In genomic region chr19:48899386-48899749, GRCh38 we compare ENCODE assay signal across 7 cellular contexts. TPM values are rescaled to one million over a fixed set of nuclear protein-coding genes. Genes with fewer than 3 reads are reported as not detected.
DNase-seq lines count a peak whose midpoint lies in the region; TF ChIP-seq lines count a peak whose summit lies in the region.
"Not testable (repeated sequence)": the region's sequence is repeated elsewhere in the genome, so short reads cannot be mapped to it uniquely, and the experiment has no call there.
"Had no signal": no experiment of that assay in that cellular context is flagged by ENCODE, and none has a peak within 500 bp of the region (broad histone marks: within the 10 kb centered on the region; RNA-seq: fewer than 3 reads in every experiment).

No MANE protein-coding gene starts in this region.

- peaks cover 19% of the 10 kb centered on the region for H3K36me3 Mint-ChIP-seq in activated CD4-positive, alpha-beta memory T cell treated with anti-CD3 and anti-CD28 coated beads for 36 hours
- H3K36me3 Mint-ChIP-seq in immature natural killer cell = not testable (repeated sequence)

- H3K9ac ChIP-seq in HUES6 (ENCODE audit: low read length); colonic mucosa (ENCODE audit: low read depth in 2 of 2, low read length in 2 of 2): not testable (repeated sequence)

- H3K27ac Mint-ChIP-seq in activated CD4-positive, alpha-beta memory T cell treated with anti-CD3 and anti-CD28 coated beads for 36 hours = peak overlapping the region; percentile 97
- H3K27ac Mint-ChIP-seq in immature natural killer cell = peak overlapping the region in 5 of 6 donors; percentile 62 to 99 (median 96)

- H3K4me3 ChIP-seq in HUES6 (ENCODE audit: low read depth, low read length) = peak overlapping the region; percentile 81
- peak overlapping the region; percentile 85 for H3K4me3 ChIP-seq in colonic mucosa
- H3K4me3 ChIP-seq in prostate gland = peak overlapping the region in 1 of 2 donors; percentile 85

- CTCF ChIA-PET in activated CD4-positive, alpha-beta memory T cell treated with anti-CD3 and anti-CD28 coated beads for 36 hours (lab: Charles Lee) = interaction anchor here (0.6 to 3.1 kb wide), 4 partner anchors 24 to 111 kb away, joined by 4 to 14 read pairs (median 6); partner anchors contain the start of genes BAX, GYS1 and RUVBL2

- H3K4me3 Mint-ChIP-seq in activated CD4-positive, alpha-beta memory T cell treated with anti-CD3 and anti-CD28 coated beads for 36 hours = peak overlapping the region; percentile 35
- H3K4me3 Mint-ChIP-seq in immature natural killer cell = peak overlapping the region; percentile 70 to 98 (median 91)

- not testable (repeated sequence) for H3K9me3 ChIP-seq in HUES6 (ENCODE audit: control insufficient read depth, insufficient read depth, low read depth, low read length); colonic mucosa; prostate gland

- peaks cover 11% of the 10 kb centered on the region for H3K27me3 Mint-ChIP-seq in activated CD4-positive, alpha-beta memory T cell treated with anti-CD3 and anti-CD28 coated beads for 36 hours
- H3K27me3 Mint-ChIP-seq in immature natural killer cell (ENCODE audit: low read depth in 3 of 3) = peaks cover 2 to 11% (median 5%) of the 10 kb centered on the region in 3 donors

- not testable (repeated sequence) for H3K27me3 ChIP-seq in HUES6 (ENCODE audit: control insufficient read depth, insufficient read depth, low read length); colonic mucosa; prostate gland (replicated peaks; ENCODE audit: insufficient read depth)

- H3K9me3 Mint-ChIP-seq in activated CD4-positive, alpha-beta memory T cell treated with anti-CD3 and anti-CD28 coated beads for 36 hours; immature natural killer cell: not testable (repeated sequence)

- 80% methylated on average over 11 of the region's 11 CpGs for WGBS in prostate gland

- peaks cover 28% of the 10 kb centered on the region for H3K4me1 Mint-ChIP-seq in activated CD4-positive, alpha-beta memory T cell treated with anti-CD3 and anti-CD28 coated beads for 36 hours (ENCODE audit: low read depth)
- peaks cover 27 to 34% of the 10 kb centered on the region in 2 donors for H3K4me1 Mint-ChIP-seq in immature natural killer cell

- not testable (repeated sequence) for H3K27ac ChIP-seq in HUES6 (ENCODE audit: low read depth, low read length)
- H3K27ac ChIP-seq in colonic mucosa (peak overlapping the region; percentile 79), prostate gland (peak overlapping the region; percentile 93 to 95)

- POLR2A ChIA-PET in activated CD4-positive, alpha-beta memory T cell treated with anti-CD3 and anti-CD28 coated beads for 36 hours (lab: Charles Lee) = interaction anchor here (0.6 to 4.7 kb wide), 5 partner anchors 13 to 94 kb away, joined by 3 to 29 read pairs (median 5); partner anchors contain the start of genes FTL, GYS1 and RUVBL2

- intact Hi-C loops in activated CD4-positive, alpha-beta memory T cell treated with anti-CD3 and anti-CD28 coated beads for 36 hours (cut with micrococcal nuclease); colonic mucosa (cut with DNase I); prostate gland (cut with DNase I): not testable (repeated sequence)

- not testable (repeated sequence) for H3K36me3 ChIP-seq in HUES6 (ENCODE audit: control insufficient read depth, insufficient read depth, low read length); colonic mucosa; prostate gland

- TF ChIP-seq CTCF in colonic mucosa (IDR thresholded peaks at IDR 0.05); prostate gland (IDR thresholded peaks at IDR 0.05): not testable (repeated sequence)

- H3K4me1 ChIP-seq in HUES6 (ENCODE audit: control insufficient read depth, insufficient read depth, low read length); colonic mucosa; prostate gland (replicated peaks): not testable (repeated sequence)

- DNase-seq in activated CD4-positive, alpha-beta memory T cell treated with anti-CD3 and anti-CD28 coated beads for 36 hours; colonic mucosa; immature natural killer cell; prostate gland (ENCODE audit: low spot score): not testable (repeated sequence)

- not testable (repeated sequence) for TF ChIP-seq POLR2A in prostate gland (IDR thresholded peaks at IDR 0.05)

RNA-seq across cellular contexts. Expression of gene NUCB1, which starts 0.7 kb away (rescaled TPM):
- 100 to 1,000 TPM; 154 to 159 TPM for total RNA-seq in activated CD4-positive, alpha-beta memory T cell treated with anti-CD3 and anti-CD28 coated beads for 36 hours
- total RNA-seq in colonic mucosa (100 to 1,000 TPM; 180 to 184 TPM), prostate gland (100 to 1,000 TPM; 432 to 441 TPM)
- polyA plus RNA-seq in immature natural killer cell = 100 to 1,000 TPM in 1 of 3 donors, 10 to 100 TPM in 2; 76.7 to 219 (median 89.7) TPM

RNA-seq across cellular contexts. Expression of gene TULP2, which starts 0.8 kb away (rescaled TPM):
- under 1 TPM; 0.34 to 0.59 TPM for total RNA-seq in activated CD4-positive, alpha-beta memory T cell treated with anti-CD3 and anti-CD28 coated beads for 36 hours
- total RNA-seq in colonic mucosa (not detected), prostate gland (10 to 100 TPM in 1 of 2 donors, not detected in 1; 10.7 TPM)
- polyA plus RNA-seq in immature natural killer cell = not detected
- total RNA-seq: Right ventricle myocardium superior had no signal

RNA-seq across cellular contexts. Expression of gene PPP1R15A, which starts 27.1 kb away (rescaled TPM):
- total RNA-seq in activated CD4-positive, alpha-beta memory T cell treated with anti-CD3 and anti-CD28 coated beads for 36 hours = 10 to 100 TPM; 49.7 to 52.0 TPM
- 10 to 100 TPM; 23.9 to 33.3 TPM for total RNA-seq in colonic mucosa
- polyA plus RNA-seq in immature natural killer cell = 100 to 1,000 TPM in 1 of 3 donors, 10 to 100 TPM in 2; 41.7 to 149 (median 48.8) TPM
- 10 to 100 TPM; 35.1 to 49.0 TPM for total RNA-seq in prostate gland

RNA-seq across cellular contexts. Expression of gene PLEKHA4, which starts 31.0 kb away (rescaled TPM):
- 10 to 100 TPM; 10.5 to 11.0 TPM for total RNA-seq in activated CD4-positive, alpha-beta memory T cell treated with anti-CD3 and anti-CD28 coated beads for 36 hours
- total RNA-seq in colonic mucosa (1 to 10 TPM; 5.6 to 6.6 TPM), prostate gland (10 to 100 TPM in 1 of 2 donors, 1 to 10 TPM in 1; 9.4 to 22.9 TPM)
- polyA plus RNA-seq in immature natural killer cell = 1 to 10 TPM; 3.0 to 5.9 (median 4.8) TPM

RNA-seq across cellular contexts. Expression of gene DHDH, which starts 34.1 kb away (rescaled TPM):
- total RNA-seq in activated CD4-positive, alpha-beta memory T cell treated with anti-CD3 and anti-CD28 coated beads for 36 hours = 1 to 10 TPM; 2.0 to 2.8 TPM
- total RNA-seq in colonic mucosa (1 to 10 TPM in 1 of 2 donors, not detected in 1; 1.5 TPM), prostate gland (10 to 100 TPM in 1 of 2 donors, 1 to 10 TPM in 1; 4.6 to 12.6 TPM)
- 1 to 10 TPM in 1 of 3 donors, not detected in 2; 1.3 TPM for polyA plus RNA-seq in immature natural killer cell
- total RNA-seq: cardiac septum, Right ventricle myocardium superior had no signal
